In the genomic region with DNA sequence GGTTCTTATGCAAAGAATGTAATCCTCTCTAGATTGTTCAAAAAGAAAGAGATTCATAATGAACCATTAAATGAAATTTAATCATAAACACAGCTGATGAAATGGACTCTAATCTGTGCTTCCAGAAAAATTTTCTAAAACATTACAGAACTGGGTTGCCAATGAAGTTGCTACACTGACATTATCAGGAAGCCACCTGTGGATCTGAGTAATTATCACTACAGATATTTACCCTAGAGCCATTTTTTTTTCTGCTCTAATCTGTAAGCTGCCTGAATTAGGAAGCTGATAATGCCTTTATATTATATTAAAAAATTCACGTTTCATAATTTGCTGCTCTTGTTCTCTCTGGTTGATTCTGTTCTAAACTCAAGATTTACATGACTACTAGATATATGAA, we compare ENCODE assay signal across 8 cellular contexts.
"Had no signal": no experiment of that assay in that cellular context is flagged by ENCODE, and none has a peak within 500 bp of the region (broad histone marks: within the 10 kb centered on the region; RNA-seq: fewer than 3 reads in every experiment).

No MANE protein-coding gene starts in this region.

- DNase-seq: GM23248, GOT3, H7, HFFc6, IMR-90 had no signal

- ATAC-seq: HCT116, K562 had no signal

- H3K4me3 Mint-ChIP-seq: HFFc6 had no signal

- H3K27ac ChIP-seq: GM23248 had no signal

- H3K9ac ChIP-seq: GM23248 had no signal

- H3K4me3 ChIP-seq: GM23248, HAP-1, K562 had no signal

- H3K4me1 ChIP-seq: HAP-1 had no signal

- H3K27ac Mint-ChIP-seq: HFFc6 had no signal

- H3K9me3 ChIP-seq: HAP-1 had no signal

- H3K36me3 ChIP-seq: HAP-1 had no signal
